In genomic region chr13:23634897-23635296, GRCh38 we compare ENCODE assay signal across 16 cellular contexts.
DNase-seq lines count a peak whose midpoint lies in the region; TF ChIP-seq lines count a peak whose summit lies in the region.
"Had no signal": no experiment of that assay in that cellular context is flagged by ENCODE, and none has a peak within 500 bp of the region (broad histone marks: within the 10 kb centered on the region; RNA-seq: fewer than 3 reads in every experiment).

No MANE protein-coding gene starts in this region.

- no peak overlapping the region for H3K56ac ChIP-seq in H9 (ENCODE audit: insufficient read length, low read depth, low read length)

- H3K9ac ChIP-seq in H9 (ENCODE audit: extremely low read depth, insufficient read length, low read length) (no peak overlapping the region), OCI-LY1 (ENCODE audit: low read length) (no peak overlapping the region)
- H3K9ac ChIP-seq: KMS-11 had no signal

- no peak overlapping the region for H3K23ac ChIP-seq in H9 (ENCODE audit: insufficient read length, low read depth, low read length)

- no peaks in the 10 kb centered on the region for H3K27me3 ChIP-seq in H9 (ENCODE audit: insufficient read depth, low read length)
- H3K27me3 ChIP-seq in OCI-LY1 (ENCODE audit: insufficient read depth, low read length) = no peaks in the 10 kb centered on the region
- H3K27me3 ChIP-seq in prostate gland (replicated peaks; ENCODE audit: insufficient read depth) = no peaks in the 10 kb centered on the region
- no peaks in the 10 kb centered on the region for H3K27me3 ChIP-seq in dorsolateral prefrontal cortex
- H3K27me3 ChIP-seq: Peyer's patch had no signal

- H3K18ac ChIP-seq in H9 (ENCODE audit: insufficient read length, low read depth, low read length) = no peak overlapping the region

- H3K4ac ChIP-seq in H9 (ENCODE audit: low read depth, low read length) = no peak overlapping the region

- H3K27ac ChIP-seq in H9 (ENCODE audit: insufficient read length, low read depth, low read length) = no peak overlapping the region
- no peak overlapping the region for H3K27ac ChIP-seq in OCI-LY1 (ENCODE audit: low read depth, low read length, poor library complexity, severe bottlenecking)
- no peak overlapping the region for H3K27ac ChIP-seq in prostate gland
- H3K27ac ChIP-seq in dorsolateral prefrontal cortex = no peak overlapping the region
- H3K27ac ChIP-seq: KMS-11, Peyer's patch had no signal

- intact Hi-C loops in prostate gland (cut with DNase I) (no loop called here), dorsolateral prefrontal cortex (cut with DNase I) (loop anchor here in 1 of 2 donors (5.0 kb wide), 1 partner anchor 58 kb away; no protein-coding TSS in a partner anchor)

- no peak overlapping the region for H2BK12ac ChIP-seq in H9 (ENCODE audit: insufficient read length, low read depth, low read length)

- H2BK5ac ChIP-seq in H9 (ENCODE audit: insufficient read length, low read length) = no peak overlapping the region

- no peak overlapping the region for H2BK15ac ChIP-seq in H9 (ENCODE audit: low read depth, low read length)

- H3K27ac Mint-ChIP-seq in H9 = no peak overlapping the region
- H3K27ac Mint-ChIP-seq in chondrocyte (ENCODE audit: unreplicated experiment) = no peak overlapping the region
- H3K27ac Mint-ChIP-seq in nephron = peak overlapping the region; percentile 59 to 80 (median 79)
- H3K27ac Mint-ChIP-seq: CD4-positive, alpha-beta T cell had no signal

- H2AK5ac ChIP-seq in H9 (ENCODE audit: insufficient read length, low read length) = no peak overlapping the region

- H4K8ac ChIP-seq in H9 (replicated peaks; ENCODE audit: insufficient read length, low read depth, low read length) = no peak overlapping the region

- H2AFZ ChIP-seq in H9 (ENCODE audit: low read length) = no peak overlapping the region
- no peak overlapping the region for H2AFZ ChIP-seq in OCI-LY1 (ENCODE audit: low read length)

- peaks cover 1% of the 10 kb centered on the region; the same call in 1 of the 2 replicates for H3K27me3 Mint-ChIP-seq in H9 (ENCODE audit: low read depth)
- H3K27me3 Mint-ChIP-seq in chondrocyte (ENCODE audit: low read depth) = no peaks in the 10 kb centered on the region
- no peaks in the 10 kb centered on the region for H3K27me3 Mint-ChIP-seq in nephron (ENCODE audit: low read depth)

- WGBS in H9 (ENCODE audit: extremely low coverage, insufficient read length, low lambda C conversion rate) = no CpG with 5 or more reads among the region's 5 CpGs
- WGBS in prostate gland = 94% methylated on average over 5 of the region's 5 CpGs

- H3K23me2 ChIP-seq in H9 (ENCODE audit: insufficient read length, low read depth, low read length, poor library complexity, severe bottlenecking) = no peaks in the 10 kb centered on the region

- H3K9me2 ChIP-seq in OCI-LY1 (ENCODE audit: low read depth, low read length) = no peaks in the 10 kb centered on the region

- H3K9me3 ChIP-seq in H9 (ENCODE audit: control insufficient read depth, low read depth, low read length) (no peaks in the 10 kb centered on the region), OCI-LY1 (ENCODE audit: low read length) (no peaks in the 10 kb centered on the region), prostate gland (no peaks in the 10 kb centered on the region)
- H3K9me3 ChIP-seq: Caco-2, Peyer's patch had no signal

- no peak overlapping the region for H2BK120ac ChIP-seq in H9 (ENCODE audit: low read depth, low read length, poor library complexity, severe bottlenecking)

- no peak for TF ChIP-seq POLR2A in prostate gland (IDR thresholded peaks at IDR 0.05)

- H4K20me1 ChIP-seq in H9 (ENCODE audit: control insufficient read depth, insufficient read depth, insufficient read length) (no peaks in the 10 kb centered on the region), OCI-LY1 (ENCODE audit: insufficient read depth, low read length) (no peaks in the 10 kb centered on the region)

- H3K36me3 Mint-ChIP-seq in H9 (ENCODE audit: insufficient read depth in 1 of 3, low read depth in 3 of 3) = no peaks in the 10 kb centered on the region
- no peaks in the 10 kb centered on the region for H3K36me3 Mint-ChIP-seq in chondrocyte (ENCODE audit: low read depth)
- H3K36me3 Mint-ChIP-seq in nephron (ENCODE audit: low read depth) = peaks cover 12% of the 10 kb centered on the region

- H4K5ac ChIP-seq in H9 (ENCODE audit: insufficient read length, low read depth, low read length) = no peak overlapping the region

- H3K4me3 Mint-ChIP-seq in H9 (no peak overlapping the region), chondrocyte (ENCODE audit: unreplicated experiment) (no peak overlapping the region), nephron (no peak overlapping the region)
- H3K4me3 Mint-ChIP-seq: CD4-positive, alpha-beta T cell had no signal

- no peaks in the 10 kb centered on the region for H3K36me3 ChIP-seq in OCI-LY1 (ENCODE audit: insufficient read depth, low read length)
- no peaks in the 10 kb centered on the region for H3K36me3 ChIP-seq in prostate gland
- H3K36me3 ChIP-seq: Peyer's patch had no signal

- H3F3A ChIP-seq in OCI-LY1 (ENCODE audit: insufficient read depth, low read length) = no peaks in the 10 kb centered on the region

- H3K9me3 Mint-ChIP-seq in H9 = no peaks in the 10 kb centered on the region
- no peaks in the 10 kb centered on the region for H3K9me3 Mint-ChIP-seq in chondrocyte (ENCODE audit: low read depth)
- no peaks in the 10 kb centered on the region for H3K9me3 Mint-ChIP-seq in nephron
- H3K9me3 Mint-ChIP-seq: CD4-positive, alpha-beta T cell had no signal

- H2BK20ac ChIP-seq in H9 (ENCODE audit: low read depth, low read length, poor library complexity, severe bottlenecking) = no peak overlapping the region

- peaks cover 63 to 78% of the 10 kb centered on the region in 2 experiments for H3K4me1 Mint-ChIP-seq in H9
- peaks cover 10% of the 10 kb centered on the region for H3K4me1 Mint-ChIP-seq in chondrocyte (ENCODE audit: low read depth)
- peaks cover 61% of the 10 kb centered on the region for H3K4me1 Mint-ChIP-seq in nephron

- TF ChIP-seq CTCF in H9 (conservative IDR thresholded peaks at IDR 0.05) (peak; percentile 61), OCI-LY1 (IDR thresholded peaks at IDR 0.05; ENCODE audit: low read length) (0 out of 2 replicates have a peak, but pooled peaks have one; percentile 6), chondrocyte (IDR thresholded peaks at IDR 0.05) (peak; percentile 24), nephron (IDR thresholded peaks at IDR 0.05; ENCODE audit: unreplicated experiment in 3 of 3) (peak in 1 of 3 experiments; percentile 7), prostate gland (IDR thresholded peaks at IDR 0.05) (no peak), dorsolateral prefrontal cortex (IDR thresholded peaks at IDR 0.05 in 54 of 56, conservative IDR thresholded peaks at IDR 0.05 in 2 of 56; ENCODE audit: low read depth in 1 of 56, partially characterized antibody in 56 of 56) (no peak)

- H3K79me2 ChIP-seq in H9 (ENCODE audit: insufficient read depth, low read length) = no peaks in the 10 kb centered on the region
- no peaks in the 10 kb centered on the region for H3K79me2 ChIP-seq in OCI-LY1 (ENCODE audit: insufficient read depth, low read length)

- H3K4me2 ChIP-seq in H9 (ENCODE audit: insufficient read depth, insufficient read length, low read length) (no peak overlapping the region), OCI-LY1 (ENCODE audit: low read length) (no peak overlapping the region)
- H3K4me2 ChIP-seq: KMS-11 had no signal

- no peaks in the 10 kb centered on the region for H3K79me1 ChIP-seq in H9 (ENCODE audit: insufficient read depth, low read depth, low read length, poor library complexity, severe bottlenecking)

- no peak for DNase-seq in H9
- no peak for DNase-seq in chondrocyte (ENCODE audit: low spot score)
- no peak for DNase-seq in prostate gland (ENCODE audit: low spot score)
- DNase-seq in NCI-H2196 treated with DMSO at 0.1 percent for 48 hours (lab: John Stamatoyannopoulos, UW; ENCODE audit: unreplicated experiment) = no peak
- no peak for DNase-seq in dorsolateral prefrontal cortex
- DNase-seq in EL = no peak
- DNase-seq: Caco-2; CD4-positive, alpha-beta T cell; NCI-H1417 treated with DMSO at 0.1 percent for 48 hours; NCI-H187 treated with DMSO at 0.1 percent for 48 hours; NCI-H226; NCI-H524 treated with DMSO at 0.1 percent for 48 hours; Peyer's patch had no signal

- H3K14ac ChIP-seq in H9 (ENCODE audit: insufficient read depth, low read length) = no peak overlapping the region

- peaks cover 6% of the 10 kb centered on the region for H3K4me1 ChIP-seq in H9 (ENCODE audit: insufficient read depth, low read length)
- H3K4me1 ChIP-seq in OCI-LY1 (ENCODE audit: insufficient read depth, low read length, severe bottlenecking) = no peaks in the 10 kb centered on the region
- peaks cover 7% of the 10 kb centered on the region for H3K4me1 ChIP-seq in prostate gland (replicated peaks)
- H3K4me1 ChIP-seq: Peyer's patch had no signal

- H4K91ac ChIP-seq in H9 (ENCODE audit: insufficient read length, low read depth, low read length) = no peak overlapping the region

- no peak overlapping the region for H3K4me3 ChIP-seq in OCI-LY1 (ENCODE audit: low read depth, low read length, poor library complexity, severe bottlenecking)
- no peak overlapping the region for H3K4me3 ChIP-seq in prostate gland
- H3K4me3 ChIP-seq in dorsolateral prefrontal cortex = no peak overlapping the region
- H3K4me3 ChIP-seq: Peyer's patch had no signal

- H3T11ph ChIP-seq in H9 (ENCODE audit: low read length) = no peak overlapping the region

Comparison
In these comparisons a context has a peak if more than half of its experiments do, and no peak if none do; other contexts are left out.
1. H3K27ac Mint-ChIP-seq: peak in nephron (3 of 3); none in H9 (0 of 3) and chondrocyte (single experiment).
2. CTCF ChIP-seq: peak in H9 (single experiment), OCI-LY1 (single experiment) and chondrocyte (single experiment); none in prostate gland (0 of 4) and dorsolateral prefrontal cortex (0 of 56).